ENCODE assay signal across 21 cellular contexts in the genomic region with DNA sequence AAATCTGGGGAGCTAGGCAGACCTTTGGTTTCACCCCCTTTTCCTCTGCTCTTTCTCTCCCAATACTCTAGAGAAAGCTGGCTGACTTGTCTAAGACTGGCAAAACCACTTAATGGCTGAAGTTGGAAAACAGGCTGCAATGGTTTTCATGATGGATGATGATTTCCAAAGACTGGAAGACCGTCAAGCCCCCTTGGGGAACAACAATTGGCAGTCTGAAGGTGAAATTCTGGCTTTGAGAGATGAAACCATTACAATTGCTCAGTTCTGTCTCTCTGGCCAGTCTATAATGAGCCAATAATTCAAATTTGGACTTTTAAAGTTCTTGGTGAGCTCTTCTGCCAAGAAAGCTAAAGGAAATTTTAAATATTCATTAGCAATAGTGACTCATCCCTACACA.
A peak's percentile ranks its signal among the peaks of the same experiment; 100 is the strongest.
DNase-seq lines count a peak whose midpoint lies in the region; ATAC-seq, FAIRE-seq and TF ChIP-seq lines count a peak whose summit lies in the region.
"Had no signal": no experiment of that assay in that cellular context is flagged by ENCODE, and none has a peak within 500 bp of the region (broad histone marks: within the 10 kb centered on the region; RNA-seq: fewer than 3 reads in every experiment).

No MANE protein-coding gene starts in this region.

- CTCF ChIA-PET in SK-N-SH (lab: Yijun Ruan, JAX), result interaction anchor here (1.3 to 1.4 kb wide), 2 partner anchors 13 to 503 kb away, joined by 3 read pairs; no protein-coding TSS in a partner anchor

- H3K36me3 ChIP-seq in SK-N-SH (replicated peaks in 1 of 2; ENCODE audit: control insufficient read depth in 1 of 2, insufficient read depth in 2 of 2, low read length in 1 of 2) (no peaks in the 10 kb centered on the region), esophagus muscularis mucosa (peaks cover 0 to 14% (median 6%) of the 10 kb centered on the region in 4 donors)

- peaks cover 3 to 9% of the 10 kb centered on the region in 2 experiments; a peak in 3 of 4 replicates for H3K4me1 ChIP-seq in SK-N-SH (ENCODE audit: control insufficient read depth in 1 of 2, insufficient read depth in 2 of 2, low read depth in 1 of 2, low read length in 1 of 2)
- H3K4me1 ChIP-seq in esophagus muscularis mucosa, result peaks cover 0 to 7% (median 0%) of the 10 kb centered on the region in 4 donors
- H3K4me1 ChIP-seq: Caco-2 had no signal

- POLR2A ChIA-PET in SK-N-SH (lab: Yijun Ruan, JAX), result no interaction called here

- TF ChIP-seq EP300 in SK-N-SH (IDR thresholded peaks at IDR 0.05; ENCODE audit: borderline replicate concordance in 1 of 2, low read depth in 1 of 2, low read length in 1 of 2) (no peak), esophagus muscularis mucosa (IDR thresholded peaks at IDR 0.05) (no peak)

- no peak overlapping the region for H3K9ac ChIP-seq in SK-N-SH

- 35% methylated on average over 1 of the region's 1 CpG for WGBS in SK-N-SH (ENCODE audit: low lambda C conversion rate)
- 80% methylated on average over 1 of the region's 1 CpG for WGBS in esophagus muscularis mucosa

- TF ChIP-seq RAD21 in SK-N-SH (IDR thresholded peaks at IDR 0.05; ENCODE audit: low read length), result no peak

- H3K4me3 ChIP-seq in SK-N-SH (ENCODE audit: low read depth in 2 of 2, low read length in 1 of 2) (no peak overlapping the region), esophagus muscularis mucosa (no peak overlapping the region)
- H3K4me3 ChIP-seq: A549, GM12878 had no signal

- H3K27ac ChIP-seq in SK-N-SH (ENCODE audit: low read depth in 2 of 2, low read length in 1 of 2), result peak overlapping the region in 1 of 2 experiments; percentile 31; a peak in 1 of 4 replicates
- no peak overlapping the region for H3K27ac ChIP-seq in esophagus muscularis mucosa (replicated peaks in 1 of 4)
- H3K27ac ChIP-seq: 22Rv1, A549, C4-2B, HL-60 had no signal

- no peaks in the 10 kb centered on the region for H3K9me3 ChIP-seq in SK-N-SH
- H3K9me3 ChIP-seq in esophagus muscularis mucosa, result no peaks in the 10 kb centered on the region
- H3K9me3 ChIP-seq: A549, Caco-2 had no signal

- no peak for TF ChIP-seq POLR2A in esophagus muscularis mucosa (IDR thresholded peaks at IDR 0.05; ENCODE audit: low read depth)

- H3K27me3 ChIP-seq in SK-N-SH (ENCODE audit: insufficient read depth), result no peaks in the 10 kb centered on the region
- no peaks in the 10 kb centered on the region for H3K27me3 ChIP-seq in esophagus muscularis mucosa

- intact Hi-C loops in esophagus muscularis mucosa (cut with DNase I), result no loop called here

- H3F3A ChIP-seq in SK-N-SH (replicated peaks; ENCODE audit: insufficient read depth), result peaks cover 5% of the 10 kb centered on the region

- no peak for TF ChIP-seq CTCF in SK-N-SH (IDR thresholded peaks at IDR 0.05)
- no peak for TF ChIP-seq CTCF in esophagus muscularis mucosa (IDR thresholded peaks at IDR 0.05)
- TF ChIP-seq CTCF in D721Med (IDR thresholded peaks at IDR 0.05; ENCODE audit: insufficient read depth, missing control alignments), result no peak

- no peak for FAIRE-seq in D721Med (lab: Jason Lieb, UNC)
- FAIRE-seq: A549, GM12878 had no signal

- peak; percentile 64 for ATAC-seq in SK-N-SH treated with all-trans-retinoic acid at 6 μM for 48 hours
- ATAC-seq: A549, HCT116 had no signal

- no peaks in the 10 kb centered on the region for H3K9me2 ChIP-seq in SK-N-SH

- H3K79me2 ChIP-seq in SK-N-SH (ENCODE audit: insufficient read depth), result no peaks in the 10 kb centered on the region

- H3K4me2 ChIP-seq in SK-N-SH, result no peak overlapping the region
- H3K4me2 ChIP-seq: A549 had no signal

- no peak overlapping the region for H2AFZ ChIP-seq in SK-N-SH (ENCODE audit: low read depth)

- DNase-seq in SK-N-SH, result no peak
- peak; percentile 79 for DNase-seq in esophagus muscularis mucosa (ENCODE audit: extremely low spot score)
- peak; percentile 23 for DNase-seq in medulla oblongata (ENCODE audit: extremely low spot score)
- no peak for DNase-seq in RPMI8226
- DNase-seq in D721Med (ENCODE audit: insufficient read length, low spot score), result no peak
- no peak for DNase-seq in SKM-1 (lab: John Stamatoyannopoulos, UW; ENCODE audit: unreplicated experiment)
- DNase-seq: AML-193; Caco-2; CD4-positive, alpha-beta T cell; DMS79 treated with DMSO at 0.1 percent for 48 hours; GF-D8; GOT3; H7; HFFc6 had no signal

- no peaks in the 10 kb centered on the region for H4K20me1 ChIP-seq in SK-N-SH (ENCODE audit: insufficient read depth)

TF ChIP-seq in SK-N-SH treated with all-trans-retinoic acid at 6 μM for 48 hours, 23 proteins besides CTCF, POLR2A, EP300 and RAD21 (continues in another document):
- TF ChIP-seq ISL1 (CRISPR knock-in tag; IDR thresholded peaks at IDR 0.05) (peak; percentile 89), TCF4 (CRISPR knock-in tag; IDR thresholded peaks at IDR 0.05; ENCODE audit: borderline replicate concordance) (no peak), ZNF8 (CRISPR knock-in tag; IDR thresholded peaks at IDR 0.05) (no peak), ZFP30 (CRISPR knock-in tag; IDR thresholded peaks at IDR 0.05) (no peak), GLIS3 (CRISPR knock-in tag; IDR thresholded peaks at IDR 0.05) (no peak), CSDC2 (CRISPR knock-in tag; IDR thresholded peaks at IDR 0.05) (no peak), TOX (CRISPR knock-in tag; IDR thresholded peaks at IDR 0.05; ENCODE audit: borderline replicate concordance) (0 out of 2 replicates have a peak, but pooled peaks have one; percentile 64), ZNF70 (CRISPR knock-in tag; IDR thresholded peaks at IDR 0.05) (no peak), OSR1 (CRISPR knock-in tag; IDR thresholded peaks at IDR 0.05) (no peak), PPARA (CRISPR knock-in tag; IDR thresholded peaks at IDR 0.05; ENCODE audit: borderline replicate concordance) (no peak)
- TF ChIP-seq, protein P1, sequence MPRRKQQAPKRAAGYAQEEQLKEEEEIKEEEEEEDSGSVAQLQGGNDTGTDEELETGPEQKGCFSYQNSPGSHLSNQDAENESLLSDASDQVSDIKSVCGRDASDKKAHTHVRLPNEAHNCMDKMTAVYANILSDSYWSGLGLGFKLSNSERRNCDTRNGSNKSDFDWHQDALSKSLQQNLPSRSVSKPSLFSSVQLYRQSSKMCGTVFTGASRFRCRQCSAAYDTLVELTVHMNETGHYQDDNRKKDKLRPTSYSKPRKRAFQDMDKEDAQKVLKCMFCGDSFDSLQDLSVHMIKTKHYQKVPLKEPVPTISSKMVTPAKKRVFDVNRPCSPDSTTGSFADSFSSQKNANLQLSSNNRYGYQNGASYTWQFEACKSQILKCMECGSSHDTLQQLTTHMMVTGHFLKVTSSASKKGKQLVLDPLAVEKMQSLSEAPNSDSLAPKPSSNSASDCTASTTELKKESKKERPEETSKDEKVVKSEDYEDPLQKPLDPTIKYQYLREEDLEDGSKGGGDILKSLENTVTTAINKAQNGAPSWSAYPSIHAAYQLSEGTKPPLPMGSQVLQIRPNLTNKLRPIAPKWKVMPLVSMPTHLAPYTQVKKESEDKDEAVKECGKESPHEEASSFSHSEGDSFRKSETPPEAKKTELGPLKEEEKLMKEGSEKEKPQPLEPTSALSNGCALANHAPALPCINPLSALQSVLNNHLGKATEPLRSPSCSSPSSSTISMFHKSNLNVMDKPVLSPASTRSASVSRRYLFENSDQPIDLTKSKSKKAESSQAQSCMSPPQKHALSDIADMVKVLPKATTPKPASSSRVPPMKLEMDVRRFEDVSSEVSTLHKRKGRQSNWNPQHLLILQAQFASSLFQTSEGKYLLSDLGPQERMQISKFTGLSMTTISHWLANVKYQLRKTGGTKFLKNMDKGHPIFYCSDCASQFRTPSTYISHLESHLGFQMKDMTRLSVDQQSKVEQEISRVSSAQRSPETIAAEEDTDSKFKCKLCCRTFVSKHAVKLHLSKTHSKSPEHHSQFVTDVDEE (CRISPR knock-in tag; IDR thresholded peaks at IDR 0.05), result no peak

TF ChIP-seq in SK-N-SH, 30 proteins besides CTCF, POLR2A, EP300 and RAD21:
- TF ChIP-seq ELF1 (IDR thresholded peaks at IDR 0.05), result no peak
- TF ChIP-seq, protein P2, sequence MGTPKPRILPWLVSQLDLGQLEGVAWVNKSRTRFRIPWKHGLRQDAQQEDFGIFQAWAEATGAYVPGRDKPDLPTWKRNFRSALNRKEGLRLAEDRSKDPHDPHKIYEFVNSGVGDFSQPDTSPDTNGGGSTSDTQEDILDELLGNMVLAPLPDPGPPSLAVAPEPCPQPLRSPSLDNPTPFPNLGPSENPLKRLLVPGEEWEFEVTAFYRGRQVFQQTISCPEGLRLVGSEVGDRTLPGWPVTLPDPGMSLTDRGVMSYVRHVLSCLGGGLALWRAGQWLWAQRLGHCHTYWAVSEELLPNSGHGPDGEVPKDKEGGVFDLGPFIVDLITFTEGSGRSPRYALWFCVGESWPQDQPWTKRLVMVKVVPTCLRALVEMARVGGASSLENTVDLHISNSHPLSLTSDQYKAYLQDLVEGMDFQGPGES (IDR thresholded peaks at IDR 0.05; ENCODE audit: low read depth, low read length), result no peak
TF ChIP-seq in SK-N-SH: peak in this region for 0.

Comparison
In these comparisons a context has a peak if more than half of its experiments do, and no peak if none do; other contexts are left out.
1. DNase-seq: peak in esophagus muscularis mucosa (single experiment) and medulla oblongata (single experiment); none in SK-N-SH (single experiment), RPMI8226 (single experiment), D721Med (single experiment) and SKM-1 (single experiment).